In the genomic region with DNA sequence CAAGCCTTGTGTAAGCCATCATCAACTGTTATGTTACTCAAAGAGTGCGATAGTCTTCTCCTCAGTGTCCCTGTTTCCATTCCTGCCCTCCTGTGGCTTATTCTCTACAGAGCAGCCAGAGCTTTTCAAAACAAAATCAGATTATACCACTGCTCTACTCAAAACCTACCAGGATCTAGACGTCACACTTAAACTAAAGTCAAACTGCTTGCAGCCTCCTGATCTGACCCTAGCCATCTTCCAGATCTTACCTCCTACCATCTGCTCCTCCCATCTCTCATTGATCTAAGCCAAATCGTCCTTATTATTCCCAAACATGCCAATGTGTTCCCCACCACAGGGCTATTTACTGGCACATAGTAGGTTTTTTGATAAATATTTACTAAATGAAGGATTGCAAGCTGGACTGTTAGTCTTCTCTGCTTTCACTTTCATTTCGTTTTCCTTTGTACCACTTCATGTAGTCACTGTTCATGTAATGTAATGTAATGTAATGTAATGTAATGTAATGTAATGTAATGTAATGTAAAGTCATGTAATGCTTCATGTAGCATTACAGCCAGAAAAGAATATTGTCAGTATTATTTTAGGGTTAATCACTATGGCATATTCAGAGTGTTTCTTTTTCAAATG, we compare ENCODE assay signal across 2 cellular contexts.
TF ChIP-seq lines count a peak whose summit lies in the region.

No MANE protein-coding gene starts in this region.

TF ChIP-seq in liver, 16 proteins besides CTCF, POLR2A, EP300 and RAD21 (continued from another document):
- TF ChIP-seq, protein P1, sequence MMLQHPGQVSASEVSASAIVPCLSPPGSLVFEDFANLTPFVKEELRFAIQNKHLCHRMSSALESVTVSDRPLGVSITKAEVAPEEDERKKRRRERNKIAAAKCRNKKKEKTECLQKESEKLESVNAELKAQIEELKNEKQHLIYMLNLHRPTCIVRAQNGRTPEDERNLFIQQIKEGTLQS (IDR thresholded peaks at IDR 0.05), result no peak
- TF ChIP-seq, protein P2, sequence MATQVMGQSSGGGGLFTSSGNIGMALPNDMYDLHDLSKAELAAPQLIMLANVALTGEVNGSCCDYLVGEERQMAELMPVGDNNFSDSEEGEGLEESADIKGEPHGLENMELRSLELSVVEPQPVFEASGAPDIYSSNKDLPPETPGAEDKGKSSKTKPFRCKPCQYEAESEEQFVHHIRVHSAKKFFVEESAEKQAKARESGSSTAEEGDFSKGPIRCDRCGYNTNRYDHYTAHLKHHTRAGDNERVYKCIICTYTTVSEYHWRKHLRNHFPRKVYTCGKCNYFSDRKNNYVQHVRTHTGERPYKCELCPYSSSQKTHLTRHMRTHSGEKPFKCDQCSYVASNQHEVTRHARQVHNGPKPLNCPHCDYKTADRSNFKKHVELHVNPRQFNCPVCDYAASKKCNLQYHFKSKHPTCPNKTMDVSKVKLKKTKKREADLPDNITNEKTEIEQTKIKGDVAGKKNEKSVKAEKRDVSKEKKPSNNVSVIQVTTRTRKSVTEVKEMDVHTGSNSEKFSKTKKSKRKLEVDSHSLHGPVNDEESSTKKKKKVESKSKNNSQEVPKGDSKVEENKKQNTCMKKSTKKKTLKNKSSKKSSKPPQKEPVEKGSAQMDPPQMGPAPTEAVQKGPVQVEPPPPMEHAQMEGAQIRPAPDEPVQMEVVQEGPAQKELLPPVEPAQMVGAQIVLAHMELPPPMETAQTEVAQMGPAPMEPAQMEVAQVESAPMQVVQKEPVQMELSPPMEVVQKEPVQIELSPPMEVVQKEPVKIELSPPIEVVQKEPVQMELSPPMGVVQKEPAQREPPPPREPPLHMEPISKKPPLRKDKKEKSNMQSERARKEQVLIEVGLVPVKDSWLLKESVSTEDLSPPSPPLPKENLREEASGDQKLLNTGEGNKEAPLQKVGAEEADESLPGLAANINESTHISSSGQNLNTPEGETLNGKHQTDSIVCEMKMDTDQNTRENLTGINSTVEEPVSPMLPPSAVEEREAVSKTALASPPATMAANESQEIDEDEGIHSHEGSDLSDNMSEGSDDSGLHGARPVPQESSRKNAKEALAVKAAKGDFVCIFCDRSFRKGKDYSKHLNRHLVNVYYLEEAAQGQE (IDR thresholded peaks at IDR 0.05), result no peak
- TF ChIP-seq FOXA1 (IDR thresholded peaks at IDR 0.05) (no peak), SP1 (IDR thresholded peaks at IDR 0.05) (no peak), YY1 (IDR thresholded peaks at IDR 0.05) (no peak), RXRA (IDR thresholded peaks at IDR 0.05) (no peak), GABPA (IDR thresholded peaks at IDR 0.05 in 1 of 2, conservative IDR thresholded peaks at IDR 0.05 in 1 of 2) (no peak), JUND (IDR thresholded peaks at IDR 0.05) (no peak), FOXA2 (IDR thresholded peaks at IDR 0.05) (no peak), HNF4G (IDR thresholded peaks at IDR 0.05) (no peak)

TF ChIP-seq in HepG2, 621 proteins besides CTCF, POLR2A, EP300 and RAD21 (continued from another document):
- TF ChIP-seq, protein P3, sequence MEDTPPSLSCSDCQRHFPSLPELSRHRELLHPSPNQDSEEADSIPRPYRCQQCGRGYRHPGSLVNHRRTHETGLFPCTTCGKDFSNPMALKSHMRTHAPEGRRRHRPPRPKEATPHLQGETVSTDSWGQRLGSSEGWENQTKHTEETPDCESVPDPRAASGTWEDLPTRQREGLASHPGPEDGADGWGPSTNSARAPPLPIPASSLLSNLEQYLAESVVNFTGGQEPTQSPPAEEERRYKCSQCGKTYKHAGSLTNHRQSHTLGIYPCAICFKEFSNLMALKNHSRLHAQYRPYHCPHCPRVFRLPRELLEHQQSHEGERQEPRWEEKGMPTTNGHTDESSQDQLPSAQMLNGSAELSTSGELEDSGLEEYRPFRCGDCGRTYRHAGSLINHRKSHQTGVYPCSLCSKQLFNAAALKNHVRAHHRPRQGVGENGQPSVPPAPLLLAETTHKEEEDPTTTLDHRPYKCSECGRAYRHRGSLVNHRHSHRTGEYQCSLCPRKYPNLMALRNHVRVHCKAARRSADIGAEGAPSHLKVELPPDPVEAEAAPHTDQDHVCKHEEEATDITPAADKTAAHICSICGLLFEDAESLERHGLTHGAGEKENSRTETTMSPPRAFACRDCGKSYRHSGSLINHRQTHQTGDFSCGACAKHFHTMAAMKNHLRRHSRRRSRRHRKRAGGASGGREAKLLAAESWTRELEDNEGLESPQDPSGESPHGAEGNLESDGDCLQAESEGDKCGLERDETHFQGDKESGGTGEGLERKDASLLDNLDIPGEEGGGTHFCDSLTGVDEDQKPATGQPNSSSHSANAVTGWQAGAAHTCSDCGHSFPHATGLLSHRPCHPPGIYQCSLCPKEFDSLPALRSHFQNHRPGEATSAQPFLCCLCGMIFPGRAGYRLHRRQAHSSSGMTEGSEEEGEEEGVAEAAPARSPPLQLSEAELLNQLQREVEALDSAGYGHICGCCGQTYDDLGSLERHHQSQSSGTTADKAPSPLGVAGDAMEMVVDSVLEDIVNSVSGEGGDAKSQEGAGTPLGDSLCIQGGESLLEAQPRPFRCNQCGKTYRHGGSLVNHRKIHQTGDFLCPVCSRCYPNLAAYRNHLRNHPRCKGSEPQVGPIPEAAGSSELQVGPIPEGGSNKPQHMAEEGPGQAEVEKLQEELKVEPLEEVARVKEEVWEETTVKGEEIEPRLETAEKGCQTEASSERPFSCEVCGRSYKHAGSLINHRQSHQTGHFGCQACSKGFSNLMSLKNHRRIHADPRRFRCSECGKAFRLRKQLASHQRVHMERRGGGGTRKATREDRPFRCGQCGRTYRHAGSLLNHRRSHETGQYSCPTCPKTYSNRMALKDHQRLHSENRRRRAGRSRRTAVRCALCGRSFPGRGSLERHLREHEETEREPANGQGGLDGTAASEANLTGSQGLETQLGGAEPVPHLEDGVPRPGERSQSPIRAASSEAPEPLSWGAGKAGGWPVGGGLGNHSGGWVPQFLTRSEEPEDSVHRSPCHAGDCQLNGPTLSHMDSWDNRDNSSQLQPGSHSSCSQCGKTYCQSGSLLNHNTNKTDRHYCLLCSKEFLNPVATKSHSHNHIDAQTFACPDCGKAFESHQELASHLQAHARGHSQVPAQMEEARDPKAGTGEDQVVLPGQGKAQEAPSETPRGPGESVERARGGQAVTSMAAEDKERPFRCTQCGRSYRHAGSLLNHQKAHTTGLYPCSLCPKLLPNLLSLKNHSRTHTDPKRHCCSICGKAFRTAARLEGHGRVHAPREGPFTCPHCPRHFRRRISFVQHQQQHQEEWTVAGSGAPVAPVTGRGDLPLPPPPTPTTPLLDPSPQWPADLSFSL (CRISPR knock-in tag; IDR thresholded peaks at IDR 0.05), result no peak
- no peak for TF ChIP-seq FOXP1 (IDR thresholded peaks at IDR 0.05)
- no peak for TF ChIP-seq FOXP1 (CRISPR knock-in tag; IDR thresholded peaks at IDR 0.05)
- no peak for TF ChIP-seq DR1 (CRISPR knock-in tag; IDR thresholded peaks at IDR 0.05)
- TF ChIP-seq HNRNPLL (IDR thresholded peaks at IDR 0.05; ENCODE audit: low read depth, low read length, poor library complexity, severe bottlenecking), result no peak
- TF ChIP-seq, protein P4, sequence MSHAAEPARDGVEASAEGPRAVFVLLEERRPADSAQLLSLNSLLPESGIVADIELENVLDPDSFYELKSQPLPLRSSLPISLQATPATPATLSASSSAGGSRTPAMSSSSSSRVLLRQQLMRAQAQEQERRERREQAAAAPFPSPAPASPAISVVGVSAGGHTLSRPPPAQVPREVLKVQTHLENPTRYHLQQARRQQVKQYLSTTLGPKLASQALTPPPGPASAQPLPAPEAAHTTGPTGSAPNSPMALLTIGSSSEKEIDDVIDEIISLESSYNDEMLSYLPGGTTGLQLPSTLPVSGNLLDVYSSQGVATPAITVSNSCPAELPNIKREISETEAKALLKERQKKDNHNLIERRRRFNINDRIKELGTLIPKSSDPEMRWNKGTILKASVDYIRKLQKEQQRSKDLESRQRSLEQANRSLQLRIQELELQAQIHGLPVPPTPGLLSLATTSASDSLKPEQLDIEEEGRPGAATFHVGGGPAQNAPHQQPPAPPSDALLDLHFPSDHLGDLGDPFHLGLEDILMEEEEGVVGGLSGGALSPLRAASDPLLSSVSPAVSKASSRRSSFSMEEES (CRISPR knock-in tag; IDR thresholded peaks at IDR 0.05), result no peak
- TF ChIP-seq SRSF1 (optimal IDR thresholded peaks at IDR 0.05; ENCODE audit: low read depth, low read length), result no peak
- TF ChIP-seq ELF1 (CRISPR knock-in tag; IDR thresholded peaks at IDR 0.05), result no peak
- no peak for TF ChIP-seq ZFP90 (CRISPR knock-in tag; IDR thresholded peaks at IDR 0.05; ENCODE audit: borderline replicate concordance)
- TF ChIP-seq, protein P5, sequence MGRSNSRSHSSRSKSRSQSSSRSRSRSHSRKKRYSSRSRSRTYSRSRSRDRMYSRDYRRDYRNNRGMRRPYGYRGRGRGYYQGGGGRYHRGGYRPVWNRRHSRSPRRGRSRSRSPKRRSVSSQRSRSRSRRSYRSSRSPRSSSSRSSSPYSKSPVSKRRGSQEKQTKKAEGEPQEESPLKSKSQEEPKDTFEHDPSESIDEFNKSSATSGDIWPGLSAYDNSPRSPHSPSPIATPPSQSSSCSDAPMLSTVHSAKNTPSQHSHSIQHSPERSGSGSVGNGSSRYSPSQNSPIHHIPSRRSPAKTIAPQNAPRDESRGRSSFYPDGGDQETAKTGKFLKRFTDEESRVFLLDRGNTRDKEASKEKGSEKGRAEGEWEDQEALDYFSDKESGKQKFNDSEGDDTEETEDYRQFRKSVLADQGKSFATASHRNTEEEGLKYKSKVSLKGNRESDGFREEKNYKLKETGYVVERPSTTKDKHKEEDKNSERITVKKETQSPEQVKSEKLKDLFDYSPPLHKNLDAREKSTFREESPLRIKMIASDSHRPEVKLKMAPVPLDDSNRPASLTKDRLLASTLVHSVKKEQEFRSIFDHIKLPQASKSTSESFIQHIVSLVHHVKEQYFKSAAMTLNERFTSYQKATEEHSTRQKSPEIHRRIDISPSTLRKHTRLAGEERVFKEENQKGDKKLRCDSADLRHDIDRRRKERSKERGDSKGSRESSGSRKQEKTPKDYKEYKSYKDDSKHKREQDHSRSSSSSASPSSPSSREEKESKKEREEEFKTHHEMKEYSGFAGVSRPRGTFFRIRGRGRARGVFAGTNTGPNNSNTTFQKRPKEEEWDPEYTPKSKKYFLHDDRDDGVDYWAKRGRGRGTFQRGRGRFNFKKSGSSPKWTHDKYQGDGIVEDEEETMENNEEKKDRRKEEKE (IDR thresholded peaks at IDR 0.05), result no peak
- TF ChIP-seq, protein P6, sequence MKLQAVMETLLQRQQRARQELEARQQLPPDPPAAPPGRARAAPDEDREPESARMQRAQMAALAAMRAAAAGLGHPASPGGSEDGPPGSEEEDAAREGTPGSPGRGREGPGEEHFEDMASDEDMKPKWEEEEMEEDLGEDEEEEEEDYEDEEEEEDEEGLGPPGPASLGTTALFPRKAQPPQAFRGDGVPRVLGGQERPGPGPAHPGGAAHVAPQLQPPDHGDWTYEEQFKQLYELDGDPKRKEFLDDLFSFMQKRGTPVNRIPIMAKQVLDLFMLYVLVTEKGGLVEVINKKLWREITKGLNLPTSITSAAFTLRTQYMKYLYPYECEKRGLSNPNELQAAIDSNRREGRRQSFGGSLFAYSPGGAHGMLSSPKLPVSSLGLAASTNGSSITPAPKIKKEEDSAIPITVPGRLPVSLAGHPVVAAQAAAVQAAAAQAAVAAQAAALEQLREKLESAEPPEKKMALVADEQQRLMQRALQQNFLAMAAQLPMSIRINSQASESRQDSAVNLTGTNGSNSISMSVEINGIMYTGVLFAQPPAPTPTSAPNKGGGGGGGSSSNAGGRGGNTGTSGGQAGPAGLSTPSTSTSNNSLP (IDR thresholded peaks at IDR 0.05; ENCODE audit: low read depth, low read length), result no peak
- no peak for TF ChIP-seq ATF7 (IDR thresholded peaks at IDR 0.05)
- no peak for TF ChIP-seq ATF7 (CRISPR knock-in tag; IDR thresholded peaks at IDR 0.05)
- TF ChIP-seq ZNF557 (CRISPR knock-in tag; IDR thresholded peaks at IDR 0.05), result no peak
- TF ChIP-seq RCOR2 (CRISPR knock-in tag; IDR thresholded peaks at IDR 0.05), result no peak
- TF ChIP-seq, protein P7, sequence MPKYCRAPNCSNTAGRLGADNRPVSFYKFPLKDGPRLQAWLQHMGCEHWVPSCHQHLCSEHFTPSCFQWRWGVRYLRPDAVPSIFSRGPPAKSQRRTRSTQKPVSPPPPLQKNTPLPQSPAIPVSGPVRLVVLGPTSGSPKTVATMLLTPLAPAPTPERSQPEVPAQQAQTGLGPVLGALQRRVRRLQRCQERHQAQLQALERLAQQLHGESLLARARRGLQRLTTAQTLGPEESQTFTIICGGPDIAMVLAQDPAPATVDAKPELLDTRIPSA (CRISPR knock-in tag; IDR thresholded peaks at IDR 0.05; ENCODE audit: borderline replicate concordance), result no peak
- TF ChIP-seq ARHGAP35 (CRISPR knock-in tag; IDR thresholded peaks at IDR 0.05; ENCODE audit: borderline replicate concordance), result no peak
- TF ChIP-seq ATF7-NPFF (CRISPR knock-in tag; IDR thresholded peaks at IDR 0.05; ENCODE audit: low read depth), result no peak
TF ChIP-seq in HepG2: peak in this region for 0.
